Comparison of ENCODE assay signal across 1 cellular context in the genomic region with DNA sequence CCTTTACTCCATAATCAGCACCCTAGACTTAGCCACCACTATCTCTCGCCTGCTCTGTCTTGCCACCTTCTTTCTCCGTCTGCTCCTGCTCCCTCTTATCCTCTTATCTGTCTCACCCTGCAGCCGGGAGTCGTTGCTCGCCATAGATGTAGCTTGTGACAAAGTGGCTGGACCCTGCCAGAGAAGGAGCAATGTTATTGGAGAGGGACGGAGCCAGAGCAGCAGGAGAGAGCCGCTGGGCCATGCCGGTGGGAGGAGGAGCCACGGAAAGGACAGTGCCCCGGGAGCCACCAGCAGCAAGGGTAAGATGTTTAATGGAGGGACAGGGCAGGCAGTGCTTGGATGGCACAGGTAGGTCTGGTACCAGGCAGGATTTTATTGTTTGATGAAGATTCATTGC.
TF ChIP-seq lines count a peak whose summit lies in the region.

No MANE protein-coding gene starts in this region.

TF ChIP-seq in GM23338, 12 proteins besides CTCF, POLR2A, EP300 and RAD21 (continued from another document):
- TF ChIP-seq, protein P1, sequence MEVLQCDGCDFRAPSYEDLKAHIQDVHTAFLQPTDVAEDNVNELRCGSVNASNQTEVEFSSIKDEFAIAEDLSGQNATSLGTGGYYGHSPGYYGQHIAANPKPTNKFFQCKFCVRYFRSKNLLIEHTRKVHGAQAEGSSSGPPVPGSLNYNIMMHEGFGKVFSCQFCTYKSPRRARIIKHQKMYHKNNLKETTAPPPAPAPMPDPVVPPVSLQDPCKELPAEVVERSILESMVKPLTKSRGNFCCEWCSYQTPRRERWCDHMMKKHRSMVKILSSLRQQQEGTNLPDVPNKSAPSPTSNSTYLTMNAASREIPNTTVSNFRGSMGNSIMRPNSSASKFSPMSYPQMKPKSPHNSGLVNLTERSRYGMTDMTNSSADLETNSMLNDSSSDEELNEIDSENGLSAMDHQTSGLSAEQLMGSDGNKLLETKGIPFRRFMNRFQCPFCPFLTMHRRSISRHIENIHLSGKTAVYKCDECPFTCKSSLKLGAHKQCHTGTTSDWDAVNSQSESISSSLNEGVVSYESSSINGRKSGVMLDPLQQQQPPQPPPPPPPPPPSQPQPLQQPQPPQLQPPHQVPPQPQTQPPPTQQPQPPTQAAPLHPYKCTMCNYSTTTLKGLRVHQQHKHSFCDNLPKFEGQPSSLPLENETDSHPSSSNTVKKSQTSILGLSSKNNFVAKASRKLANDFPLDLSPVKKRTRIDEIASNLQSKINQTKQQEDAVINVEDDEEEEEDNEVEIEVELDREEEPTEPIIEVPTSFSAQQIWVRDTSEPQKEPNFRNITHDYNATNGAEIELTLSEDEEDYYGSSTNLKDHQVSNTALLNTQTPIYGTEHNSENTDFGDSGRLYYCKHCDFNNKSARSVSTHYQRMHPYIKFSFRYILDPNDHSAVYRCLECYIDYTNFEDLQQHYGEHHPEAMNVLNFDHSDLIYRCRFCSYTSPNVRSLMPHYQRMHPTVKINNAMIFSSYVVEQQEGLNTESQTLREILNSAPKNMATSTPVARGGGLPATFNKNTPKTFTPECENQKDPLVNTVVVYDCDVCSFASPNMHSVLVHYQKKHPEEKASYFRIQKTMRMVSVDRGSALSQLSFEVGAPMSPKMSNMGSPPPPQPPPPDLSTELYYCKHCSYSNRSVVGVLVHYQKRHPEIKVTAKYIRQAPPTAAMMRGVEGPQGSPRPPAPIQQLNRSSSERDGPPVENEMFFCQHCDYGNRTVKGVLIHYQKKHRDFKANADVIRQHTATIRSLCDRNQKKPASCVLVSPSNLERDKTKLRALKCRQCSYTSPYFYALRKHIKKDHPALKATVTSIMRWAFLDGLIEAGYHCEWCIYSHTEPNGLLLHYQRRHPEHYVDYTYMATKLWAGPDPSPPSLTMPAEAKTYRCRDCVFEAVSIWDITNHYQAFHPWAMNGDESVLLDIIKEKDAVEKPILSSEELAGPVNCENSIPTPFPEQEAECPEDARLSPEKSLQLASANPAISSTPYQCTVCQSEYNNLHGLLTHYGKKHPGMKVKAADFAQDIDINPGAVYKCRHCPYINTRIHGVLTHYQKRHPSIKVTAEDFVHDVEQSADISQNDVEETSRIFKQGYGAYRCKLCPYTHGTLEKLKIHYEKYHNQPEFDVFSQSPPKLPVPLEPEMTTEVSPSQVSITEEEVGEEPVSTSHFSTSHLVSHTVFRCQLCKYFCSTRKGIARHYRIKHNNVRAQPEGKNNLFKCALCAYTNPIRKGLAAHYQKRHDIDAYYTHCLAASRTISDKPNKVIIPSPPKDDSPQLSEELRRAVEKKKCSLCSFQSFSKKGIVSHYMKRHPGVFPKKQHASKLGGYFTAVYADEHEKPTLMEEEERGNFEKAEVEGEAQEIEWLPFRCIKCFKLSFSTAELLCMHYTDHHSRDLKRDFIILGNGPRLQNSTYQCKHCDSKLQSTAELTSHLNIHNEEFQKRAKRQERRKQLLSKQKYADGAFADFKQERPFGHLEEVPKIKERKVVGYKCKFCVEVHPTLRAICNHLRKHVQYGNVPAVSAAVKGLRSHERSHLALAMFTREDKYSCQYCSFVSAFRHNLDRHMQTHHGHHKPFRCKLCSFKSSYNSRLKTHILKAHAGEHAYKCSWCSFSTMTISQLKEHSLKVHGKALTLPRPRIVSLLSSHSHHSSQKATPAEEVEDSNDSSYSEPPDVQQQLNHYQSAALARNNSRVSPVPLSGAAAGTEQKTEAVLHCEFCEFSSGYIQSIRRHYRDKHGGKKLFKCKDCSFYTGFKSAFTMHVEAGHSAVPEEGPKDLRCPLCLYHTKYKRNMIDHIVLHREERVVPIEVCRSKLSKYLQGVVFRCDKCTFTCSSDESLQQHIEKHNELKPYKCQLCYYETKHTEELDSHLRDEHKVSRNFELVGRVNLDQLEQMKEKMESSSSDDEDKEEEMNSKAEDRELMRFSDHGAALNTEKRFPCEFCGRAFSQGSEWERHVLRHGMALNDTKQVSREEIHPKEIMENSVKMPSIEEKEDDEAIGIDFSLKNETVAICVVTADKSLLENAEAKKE (CRISPR knock-in tag; IDR thresholded peaks at IDR 0.05), result no peak
- no peak for TF ChIP-seq ZNF114 (CRISPR knock-in tag; IDR thresholded peaks at IDR 0.05)
- no peak for TF ChIP-seq JUNB (IDR thresholded peaks at IDR 0.05; ENCODE audit: unreplicated experiment)
- TF ChIP-seq ZNF331 (CRISPR knock-in tag; IDR thresholded peaks at IDR 0.05; ENCODE audit: low read depth), result no peak
- TF ChIP-seq NANOG (IDR thresholded peaks at IDR 0.05; ENCODE audit: borderline replicate concordance), result no peak
- TF ChIP-seq EZH2phosphoT487 (IDR thresholded peaks at IDR 0.05; ENCODE audit: unreplicated experiment), result no peak
- TF ChIP-seq POLR2AphosphoS5 (IDR thresholded peaks at IDR 0.05; ENCODE audit: low read depth), result no peak
- TF ChIP-seq STAT1 (IDR thresholded peaks at IDR 0.05; ENCODE audit: unreplicated experiment), result no peak
- TF ChIP-seq EZH2 (IDR thresholded peaks at IDR 0.05; ENCODE audit: low read depth, unreplicated experiment), result no peak
- TF ChIP-seq CREB1 (CRISPR knock-in tag; IDR thresholded peaks at IDR 0.05; ENCODE audit: low read depth), result no peak
